ENCODE assay signal across 8 cellular contexts in genomic region chr10:100347568-100348195, GRCh38. TPM values are rescaled to one million over a fixed set of nuclear protein-coding genes. Genes with fewer than 3 reads are reported as not detected.
DNase-seq lines count a peak whose midpoint lies in the region; FAIRE-seq and TF ChIP-seq lines count a peak whose summit lies in the region.

No MANE protein-coding gene starts in this region.

- H3K9me1 ChIP-seq in keratinocyte (ENCODE audit: control insufficient read depth, extremely low read depth, insufficient read depth, low read length): peaks cover 6% of the 10 kb centered on the region

- TF ChIP-seq POLR2A in suprapubic skin (IDR thresholded peaks at IDR 0.05): no peak

- dilution Hi-C loops in keratinocyte (cut with MboI; ENCODE audit: extremely low pct_ligation_motif_present, low sequenced_read_pairs): loop anchor here (25.0 kb wide), 1 partner anchor 90 kb away; no protein-coding TSS in a partner anchor

- H3K9me2 ChIP-seq in DOHH2 (replicated peaks; ENCODE audit: control insufficient read depth, low read length): no peaks in the 10 kb centered on the region

- H3K4me1 ChIP-seq in DOHH2 (ENCODE audit: control insufficient read depth, low read length) (peaks cover 72% of the 10 kb centered on the region), keratinocyte (ENCODE audit: control insufficient read depth, extremely low read depth, insufficient read depth, low read length) (peaks cover 47% of the 10 kb centered on the region), suprapubic skin (peaks cover 37% of the 10 kb centered on the region)

- WGBS in suprapubic skin: 19% methylated on average over 32 of the region's 32 CpGs

- H3K4me3 ChIP-seq in DOHH2 (ENCODE audit: low read length): peak overlapping the region; percentile 90
- H3K4me3 ChIP-seq in HL-60 (replicated peaks; ENCODE audit: insufficient read depth, low read length): peak overlapping the region; percentile 81
- peak overlapping the region; percentile 88 for H3K4me3 ChIP-seq in astrocyte of the cerebellum (ENCODE audit: low read depth, low read length)
- H3K4me3 ChIP-seq in keratinocyte (ENCODE audit: control insufficient read depth in 2 of 3, extremely low read depth in 1 of 3, insufficient read depth in 2 of 3, low read depth in 1 of 3, low read length in 3 of 3): peak overlapping the region; percentile 81 to 96 (median 84)
- H3K4me3 ChIP-seq in suprapubic skin: peak overlapping the region; percentile 75

- H4K20me1 ChIP-seq in DOHH2 (ENCODE audit: control insufficient read depth, insufficient read depth, low read depth, low read length) (peaks cover 45% of the 10 kb centered on the region), keratinocyte (ENCODE audit: control insufficient read depth, extremely low read depth, insufficient read depth, low read length) (peaks cover 39% of the 10 kb centered on the region)

- TF ChIP-seq CTCF in DOHH2 (IDR thresholded peaks at IDR 0.05; ENCODE audit: low read depth, low read length, poor library complexity, severe bottlenecking) (no peak), HL-60 (IDR thresholded peaks at IDR 0.05; ENCODE audit: insufficient read depth, low read length) (no peak), astrocyte of the cerebellum (IDR thresholded peaks at IDR 0.05; ENCODE audit: low read depth, low read length, missing control alignments) (no peak), keratinocyte (optimal IDR thresholded peaks at IDR 0.05 in 1 of 3, IDR thresholded peaks at IDR 0.05 in 1 of 3, conservative IDR thresholded peaks at IDR 0.05 in 1 of 3; ENCODE audit: extremely low read depth in 1 of 3, insufficient read depth in 2 of 3, low read length in 3 of 3) (no peak), suprapubic skin (IDR thresholded peaks at IDR 0.05) (no peak)

- H3K27ac ChIP-seq in DOHH2 (ENCODE audit: low read depth, low read length) (peak overlapping the region; percentile 82), HL-60 (replicated peaks) (peak overlapping the region; percentile 68), keratinocyte (ENCODE audit: control insufficient read depth, insufficient read depth, low read length) (peak overlapping the region; percentile 59), suprapubic skin (no peak overlapping the region)

- FAIRE-seq in keratinocyte (lab: Jason Lieb, UNC): no peak

- TF ChIP-seq EP300 in suprapubic skin (IDR thresholded peaks at IDR 0.05): no peak

- H3K9ac ChIP-seq in keratinocyte (ENCODE audit: control insufficient read depth, extremely low read depth, insufficient read depth, low read length): peak overlapping the region; percentile 86

- H3K79me2 ChIP-seq in DOHH2 (ENCODE audit: control insufficient read depth, low read length) (peaks cover 72% of the 10 kb centered on the region), keratinocyte (ENCODE audit: control insufficient read depth, insufficient read depth, low read length) (peaks cover 63% of the 10 kb centered on the region)

- H3F3A ChIP-seq in DOHH2 (ENCODE audit: control insufficient read depth, insufficient read depth): peaks cover 10% of the 10 kb centered on the region

- H3K4me2 ChIP-seq in DOHH2 (ENCODE audit: low read length) (peak overlapping the region; percentile 75), keratinocyte (ENCODE audit: control insufficient read depth, extremely low read depth, insufficient read depth, low read depth, low read length) (peak overlapping the region; percentile 91)

- in situ Hi-C loops in astrocyte of the cerebellum (cut with HindIII; ENCODE audit: low sequenced_read_pairs): loop anchor here (25.0 kb wide), 1 partner anchor 540 kb away; no protein-coding TSS in a partner anchor

- H3K36me3 ChIP-seq in DOHH2 (ENCODE audit: control insufficient read depth, low read length): peaks cover 57% of the 10 kb centered on the region
- peaks cover 37 to 46% of the 10 kb centered on the region in 2 experiments for H3K36me3 ChIP-seq in keratinocyte (ENCODE audit: control insufficient read depth in 2 of 2, extremely low read depth in 1 of 2, insufficient read depth in 2 of 2, low read length in 2 of 2)
- peaks cover 3% of the 10 kb centered on the region for H3K36me3 ChIP-seq in suprapubic skin

- no peak overlapping the region for H2AFZ ChIP-seq in keratinocyte (ENCODE audit: control insufficient read depth, low read length)

- peak in 1 of 2 experiments; percentile 15 for DNase-seq in HL-60 (ENCODE audit: low read depth in 1 of 2, low spot score in 1 of 2)
- no peak for DNase-seq in astrocyte of the cerebellum (ENCODE audit: low read depth)
- no peak for DNase-seq in keratinocyte (ENCODE audit: low read depth, low spot score)
- DNase-seq in suprapubic skin (ENCODE audit: low spot score in 2 of 2): no peak
- no peak for DNase-seq in DMS153 treated with DMSO at 0.1 percent for 48 hours (lab: John Stamatoyannopoulos, UW; ENCODE audit: unreplicated experiment)
- no peak for DNase-seq in DMS153 (lab: John Stamatoyannopoulos, UW)
- no peak for DNase-seq in GOT3 (lab: John Stamatoyannopoulos, UW)

- H3K27me3 ChIP-seq in DOHH2 (ENCODE audit: control insufficient read depth, low read length) (no peaks in the 10 kb centered on the region), HL-60 (ENCODE audit: insufficient read depth, poor library complexity, severe bottlenecking) (no peaks in the 10 kb centered on the region), keratinocyte (ENCODE audit: control insufficient read depth, extremely low read depth, insufficient read depth, low read length) (no peaks in the 10 kb centered on the region), suprapubic skin (peaks cover 15% of the 10 kb centered on the region)

- no peaks in the 10 kb centered on the region for H3K9me3 ChIP-seq in DOHH2 (ENCODE audit: control insufficient read depth, insufficient read depth, low read length)
- H3K9me3 ChIP-seq in keratinocyte (ENCODE audit: control insufficient read depth, low read depth, low read length): no peaks in the 10 kb centered on the region
- H3K9me3 ChIP-seq in suprapubic skin: no peaks in the 10 kb centered on the region

RNA-seq across cellular contexts. Expression of gene SCD, which starts 0.6 kb away (rescaled TPM):
- polyA plus RNA-seq in keratinocyte: 900 to 1,358 TPM (median 1,275 TPM) in 3 replicates
- polyA plus RNA-seq in keratinocyte (2011; ENCODE audit: low read depth): 125 TPM
- polyA plus RNA-seq in keratinocyte (2011; cell fraction: cytosol; rRNA removed): 483 and 696 TPM in 2 replicates
- polyA plus RNA-seq in keratinocyte (2011; cell fraction: nucleus; rRNA removed): 1,144 and 1,285 TPM in 2 replicates
- polyA plus RNA-seq in keratinocyte (2012; ENCODE audit: low replicate concordance): 245 and 1,072 TPM in 2 replicates
- polyA minus RNA-seq in keratinocyte: 1,352 to 1,647 TPM (median 1,438 TPM) in 3 replicates
- polyA minus RNA-seq in keratinocyte (2011; cell fraction: cytosol; rRNA and poly(A)+ RNA removed): 766 TPM
- polyA minus RNA-seq in keratinocyte (2011; cell fraction: nucleus; rRNA and poly(A)+ RNA removed): 1,201 and 1,805 TPM in 2 replicates
- 10 to 100 TPM; 24.3 to 53.9 (median 49.7) TPM for total RNA-seq in suprapubic skin

RNA-seq across cellular contexts. Expression of gene PKD2L1, which starts 17.7 kb away (rescaled TPM):
- polyA plus RNA-seq in keratinocyte: not detected in 3 replicates
- not detected for polyA plus RNA-seq in keratinocyte (2011; ENCODE audit: low read depth)
- not detected in 2 replicates for polyA plus RNA-seq in keratinocyte (2011; cell fraction: cytosol; rRNA removed)
- polyA plus RNA-seq in keratinocyte (2011; cell fraction: nucleus; rRNA removed): 0.09 TPM in 1 of 2 replicates, not detected in the other
- 0.25 TPM in 1 of 2 replicates, not detected in the other for polyA plus RNA-seq in keratinocyte (2012; ENCODE audit: low replicate concordance)
- polyA minus RNA-seq in keratinocyte: not detected in 3 replicates
- not detected for polyA minus RNA-seq in keratinocyte (2011; cell fraction: cytosol; rRNA and poly(A)+ RNA removed)
- not detected in 2 replicates for polyA minus RNA-seq in keratinocyte (2011; cell fraction: nucleus; rRNA and poly(A)+ RNA removed)
- not detected for total RNA-seq in suprapubic skin
